22 cellular contexts compared by ENCODE assay signal in the genomic region with DNA sequence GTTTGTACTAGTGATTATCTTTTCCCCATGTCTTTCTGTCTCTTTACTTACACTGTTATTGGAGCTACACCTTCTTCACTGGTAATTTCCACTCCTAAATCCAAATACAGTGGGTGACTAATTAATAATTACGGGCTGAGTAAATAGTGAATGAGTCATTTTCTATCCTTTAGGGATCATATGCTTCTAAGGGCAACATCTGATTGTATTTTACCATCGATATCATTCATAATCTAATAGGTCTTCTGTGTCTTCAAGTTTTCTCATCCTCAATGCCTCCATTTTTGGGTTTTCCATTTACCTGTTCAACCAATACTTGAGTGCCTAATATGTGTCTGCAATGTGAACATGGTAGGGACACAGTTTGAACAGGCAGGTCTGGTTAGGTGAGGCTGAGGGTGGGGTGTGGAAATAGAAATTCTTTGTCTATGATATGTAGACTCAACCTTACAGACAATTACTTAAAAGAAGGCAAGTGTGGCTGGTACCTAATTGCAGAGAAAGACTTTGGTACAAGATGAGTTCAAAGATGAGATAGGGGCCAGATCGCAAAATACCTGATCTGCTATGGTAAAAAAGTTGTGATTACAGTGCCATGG. TPM values are rescaled to one million over a fixed set of nuclear protein-coding genes. Genes with fewer than 3 reads are reported as not detected.
"Had no signal": no experiment of that assay in that cellular context is flagged by ENCODE, and none has a peak within 500 bp of the region (broad histone marks: within the 10 kb centered on the region; RNA-seq: fewer than 3 reads in every experiment).

No MANE protein-coding gene starts in this region.

- ATAC-seq: activated CD8-positive, alpha-beta T cell treated with anti-CD3 and anti-CD28 coated beads for 36 hours; naive thymus-derived CD4-positive, alpha-beta T cell; psoas muscle; sciatic nerve; stimulated activated naive B cell treated with anti-CD40 and anti-IgM and Interleukin-4, amounts not matched to agents 10 μg/mL and 1 μg/mL and 100 μg/mL, for 72 hours; upper lobe of right lung had no signal

- H2AFZ ChIP-seq: neural progenitor cell had no signal

- H3K9me3 ChIP-seq: ovary, psoas muscle, thoracic aorta, upper lobe of right lung had no signal

- H3K36me3 ChIP-seq: neural progenitor cell, ovary, thoracic aorta, upper lobe of right lung had no signal

- H3K4me1 ChIP-seq: spleen, upper lobe of right lung had no signal

- H3K27me3 ChIP-seq: dorsolateral prefrontal cortex, neural progenitor cell, ovary, spleen, upper lobe of right lung had no signal

- H3K4me3 ChIP-seq: dorsolateral prefrontal cortex, neural progenitor cell, ovary, psoas muscle, spleen, thoracic aorta, upper lobe of right lung had no signal

- H3K4me2 ChIP-seq: neural progenitor cell had no signal

- H3K9ac ChIP-seq: neural progenitor cell had no signal

- H3K27ac ChIP-seq: dorsolateral prefrontal cortex, neural progenitor cell, ovary, psoas muscle, spleen, thoracic aorta, upper lobe of right lung had no signal

- DNase-seq: activated CD4-positive, alpha-beta T cell treated with anti-CD3 and anti-CD28 coated beads for 48 hours; activated CD4-positive, CD25-positive, alpha-beta regulatory T cell; activated CD8-positive, alpha-beta T cell treated with anti-CD3 and anti-CD28 coated beads for 36 hours; activated naive CD4-positive, alpha-beta T cell treated with Interleukin-2 at 50 U/mL for 16 hours; activated T-cell treated with anti-CD3 and anti-CD28 coated beads, Interleukin-2, amount 50 U/mL, for 1 hour; central memory CD4-positive, alpha-beta T cell; dorsolateral prefrontal cortex; erythroblast; immature natural killer cell; mesendoderm; naive thymus-derived CD4-positive, alpha-beta T cell; ovary; psoas muscle; spleen; stimulated activated naive B cell treated with anti-CD40 and anti-IgM and Interleukin-4, amounts not matched to agents 10 μg/mL and 1 μg/mL and 100 μg/mL, for 72 hours; T-helper 9 cell; upper lobe of right lung had no signal

RNA-seq across cellular contexts. Expression of gene FANK1, which starts 9.4 kb away (rescaled TPM):
- total RNA-seq: activated T-helper 2 cell treated with anti-CD3 and anti-CD28 coated beads, Interferon-gamma antibody, Interleukin-2, Interleukin-4, amounts not matched to agents 10 μg/mL and 5 μg/mL and 100 μg/mL, durations not matched to agents 14 hours and 24 hours and 36 hours; thoracic aorta had no signal
- polyA plus RNA-seq: immature natural killer cell; liver; naive thymus-derived CD4-positive, alpha-beta T cell had no signal
